In the genomic region with DNA sequence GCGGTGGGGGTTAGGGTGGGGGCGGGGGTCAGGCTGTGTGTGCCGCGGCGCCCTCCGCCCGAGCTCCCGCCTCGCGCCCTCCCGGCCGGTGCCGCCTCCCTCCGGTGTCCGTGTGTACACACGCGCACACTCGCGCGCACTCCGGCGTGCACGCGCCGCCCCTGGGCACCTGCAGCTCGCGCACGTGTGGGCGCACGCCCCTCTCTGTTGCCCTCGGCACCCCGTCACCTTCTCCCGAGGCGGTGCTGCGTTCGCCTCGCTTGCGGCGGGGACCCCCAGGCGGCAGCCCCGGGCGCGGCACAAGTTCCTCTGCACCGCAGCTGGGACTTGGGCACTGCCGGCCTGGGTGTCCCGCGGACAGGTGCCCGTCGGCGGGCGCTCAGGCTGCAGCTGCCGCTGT, we compare ENCODE assay signal across 8 cellular contexts. TPM values are rescaled to one million over a fixed set of nuclear protein-coding genes. Genes with fewer than 3 reads are reported as not detected.
DNase-seq lines count a peak whose midpoint lies in the region; ATAC-seq and TF ChIP-seq lines count a peak whose summit lies in the region.

No MANE protein-coding gene starts in this region.

- H3K4me3 ChIP-seq in lower lobe of right lung (peak overlapping the region; percentile 69), tibial artery (peak overlapping the region; percentile 91 to 96)

- TF ChIP-seq CTCF in lower lobe of right lung (IDR thresholded peaks at IDR 0.05) (no peak), tibial artery (IDR thresholded peaks at IDR 0.05) (no peak)

- H3K27me3 ChIP-seq in lower lobe of right lung (ENCODE audit: low read depth) (peaks cover 6% of the 10 kb centered on the region), tibial artery (no peaks in the 10 kb centered on the region)

- POLR2A ChIA-PET in HEK293T (lab: Yijun Ruan, JAX): interaction anchor here (1.6 kb wide), 1 partner anchor 211 kb away, joined by 4 read pairs; a partner anchor contains a TSS

- no peaks in the 10 kb centered on the region for H3K36me3 Mint-ChIP-seq in dendritic cell treated with granulocyte-macrophage colony-stimulating factor and Interleukin-4, amounts not matched to agents 40 ng/mL and 50 ng/mL, for 4 days (ENCODE audit: low read depth)

- DNase-seq in HEK293T (ENCODE audit: extremely low spot score): peak; percentile 50
- peak; percentile 38 for DNase-seq in NCI-H510A (lab: John Stamatoyannopoulos, UW)
- DNase-seq in lower lobe of right lung: peak; percentile 74
- peak in 1 of 2 donors; percentile 68 for DNase-seq in tibial artery

- H3K9me3 ChIP-seq in lower lobe of right lung (peaks cover 16% of the 10 kb centered on the region), tibial artery (peaks cover 0 to 13% (median 9%) of the 10 kb centered on the region in 3 donors)

- H3K4me1 Mint-ChIP-seq in dendritic cell treated with granulocyte-macrophage colony-stimulating factor and Interleukin-4, amounts not matched to agents 40 ng/mL and 50 ng/mL, for 4 days (ENCODE audit: low read depth): peaks cover 5% of the 10 kb centered on the region

- H3K4me3 Mint-ChIP-seq in dendritic cell treated with granulocyte-macrophage colony-stimulating factor and Interleukin-4, amounts not matched to agents 40 ng/mL and 50 ng/mL, for 4 days: peak overlapping the region; percentile 76

- H3K36me3 ChIP-seq in lower lobe of right lung: no peaks in the 10 kb centered on the region
- no peaks in the 10 kb centered on the region for H3K36me3 ChIP-seq in tibial artery

- H3K4me1 ChIP-seq in lower lobe of right lung (no peaks in the 10 kb centered on the region), tibial artery (peaks cover 0 to 10% (median 5%) of the 10 kb centered on the region in 4 donors)

- peaks cover 42% of the 10 kb centered on the region for H3K27me3 Mint-ChIP-seq in dendritic cell treated with granulocyte-macrophage colony-stimulating factor and Interleukin-4, amounts not matched to agents 40 ng/mL and 50 ng/mL, for 4 days

- ATAC-seq in lower lobe of right lung (peak; percentile 76 to 80), HG03469 (IDR thresholded peaks at IDR 0.05; ENCODE audit: unreplicated experiment) (no peak), HG03460 (IDR thresholded peaks at IDR 0.05; ENCODE audit: unreplicated experiment) (no peak), HG02763 (IDR thresholded peaks at IDR 0.05; ENCODE audit: unreplicated experiment) (no peak)

- H3K9me3 Mint-ChIP-seq in dendritic cell treated with granulocyte-macrophage colony-stimulating factor and Interleukin-4, amounts not matched to agents 40 ng/mL and 50 ng/mL, for 4 days: peaks cover 39% of the 10 kb centered on the region

- no peak overlapping the region for H3K27ac Mint-ChIP-seq in dendritic cell treated with granulocyte-macrophage colony-stimulating factor and Interleukin-4, amounts not matched to agents 40 ng/mL and 50 ng/mL, for 4 days

- H3K27ac ChIP-seq in lower lobe of right lung (peak overlapping the region; percentile 60), tibial artery (peak overlapping the region; percentile 69 to 78)

- CTCF ChIA-PET in HEK293T (lab: Yijun Ruan, JAX): no interaction called here

- intact Hi-C loops in dendritic cell treated with granulocyte-macrophage colony-stimulating factor and Interleukin-4, amounts not matched to agents 40 ng/mL and 50 ng/mL, for 4 days (cut with micrococcal nuclease): no loop called here
- intact Hi-C loops in lower lobe of right lung (cut with DNase I): no loop called here
- intact Hi-C loops in tibial artery (cut with DNase I; ENCODE audit: low total_unique reads): no loop called here

TF ChIP-seq in HEK293T, 16 proteins besides CTCF, POLR2A, EP300 and RAD21:
- TF ChIP-seq SP1 (IDR thresholded peaks at IDR 0.05) (no peak), NFRKB (IDR thresholded peaks at IDR 0.05) (no peak), FOXK2 (IDR thresholded peaks at IDR 0.05) (no peak), ZNF384 (IDR thresholded peaks at IDR 0.05) (no peak), FOXA1 (IDR thresholded peaks at IDR 0.05) (no peak), ARNT (IDR thresholded peaks at IDR 0.05) (no peak), L3MBTL2 (conservative IDR thresholded peaks at IDR 0.05) (no peak), HDGF (IDR thresholded peaks at IDR 0.05; ENCODE audit: borderline replicate concordance) (no peak), LEF1 (IDR thresholded peaks at IDR 0.05; ENCODE audit: borderline replicate concordance) (no peak), SUZ12 (IDR thresholded peaks at IDR 0.05) (no peak)
- TF ChIP-seq, protein P1, sequence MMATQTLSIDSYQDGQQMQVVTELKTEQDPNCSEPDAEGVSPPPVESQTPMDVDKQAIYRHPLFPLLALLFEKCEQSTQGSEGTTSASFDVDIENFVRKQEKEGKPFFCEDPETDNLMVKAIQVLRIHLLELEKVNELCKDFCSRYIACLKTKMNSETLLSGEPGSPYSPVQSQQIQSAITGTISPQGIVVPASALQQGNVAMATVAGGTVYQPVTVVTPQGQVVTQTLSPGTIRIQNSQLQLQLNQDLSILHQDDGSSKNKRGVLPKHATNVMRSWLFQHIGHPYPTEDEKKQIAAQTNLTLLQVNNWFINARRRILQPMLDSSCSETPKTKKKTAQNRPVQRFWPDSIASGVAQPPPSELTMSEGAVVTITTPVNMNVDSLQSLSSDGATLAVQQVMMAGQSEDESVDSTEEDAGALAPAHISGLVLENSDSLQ (IDR thresholded peaks at IDR 0.05): no peak

RNA-seq across cellular contexts. Expression of a gene that starts 0.5 kb away (rescaled TPM):
- total RNA-seq in lower lobe of right lung: 73.0 TPM

RNA-seq across cellular contexts. Expression of a gene that starts 5.4 kb away (rescaled TPM):
- total RNA-seq in lower lobe of right lung: not detected

Comparison
In these comparisons a context has a peak if more than half of its experiments do, and no peak if none do; other contexts are left out.
1. ATAC-seq: peak in lower lobe of right lung (2 of 2); none in HG03469 (single experiment), HG03460 (single experiment) and HG02763 (single experiment).